9 cellular contexts compared by ENCODE assay signal in genomic region chr17:4554441-4554996, GRCh38. TPM values are rescaled to one million over a fixed set of nuclear protein-coding genes. Genes with fewer than 3 reads are reported as not detected.
DNase-seq lines count a peak whose midpoint lies in the region; ATAC-seq lines count a peak whose summit lies in the region.
"Had no signal": no experiment of that assay in that cellular context is flagged by ENCODE, and none has a peak within 500 bp of the region (broad histone marks: within the 10 kb centered on the region; RNA-seq: fewer than 3 reads in every experiment).

No MANE protein-coding gene starts in this region.

- peak overlapping the region; percentile 90 for H3K9ac ChIP-seq in BLaER1
- H3K9ac ChIP-seq in HUES64 (ENCODE audit: low read depth, low read length): peak overlapping the region; percentile 90

- H3K4me1 ChIP-seq in BLaER1: peaks cover 29% of the 10 kb centered on the region
- H3K4me1 ChIP-seq in HUES64 (ENCODE audit: insufficient read depth, low read length): peaks cover 16% of the 10 kb centered on the region

- H3K4me2 ChIP-seq in BLaER1: peak overlapping the region; percentile 98

- H3K36me3 ChIP-seq in BLaER1 (peaks cover 47% of the 10 kb centered on the region), HUES64 (ENCODE audit: insufficient read depth, low read length) (peaks cover 47% of the 10 kb centered on the region)

- intact Hi-C loops in dendritic cell treated with granulocyte-macrophage colony-stimulating factor and Interleukin-4, amounts not matched to agents 40 ng/mL and 50 ng/mL, for 4 days (cut with micrococcal nuclease): no loop called here

- H3K4me3 Mint-ChIP-seq in dendritic cell treated with granulocyte-macrophage colony-stimulating factor and Interleukin-4, amounts not matched to agents 40 ng/mL and 50 ng/mL, for 4 days: peak overlapping the region; percentile 88
- H3K4me3 Mint-ChIP-seq in naive thymus-derived CD8-positive, alpha-beta T cell: peak overlapping the region; percentile 85 to 97 (median 96)

- H3K36me3 Mint-ChIP-seq in dendritic cell treated with granulocyte-macrophage colony-stimulating factor and Interleukin-4, amounts not matched to agents 40 ng/mL and 50 ng/mL, for 4 days (ENCODE audit: low read depth): peaks cover 57% of the 10 kb centered on the region
- peaks cover 0 to 42% (median 5%) of the 10 kb centered on the region in 3 donors for H3K36me3 Mint-ChIP-seq in naive thymus-derived CD8-positive, alpha-beta T cell

- H3K4me1 Mint-ChIP-seq in dendritic cell treated with granulocyte-macrophage colony-stimulating factor and Interleukin-4, amounts not matched to agents 40 ng/mL and 50 ng/mL, for 4 days (ENCODE audit: low read depth): peaks cover 31% of the 10 kb centered on the region
- H3K4me1 Mint-ChIP-seq in naive thymus-derived CD8-positive, alpha-beta T cell: peaks cover 23 to 32% (median 30%) of the 10 kb centered on the region in 4 donors

- H3K27me3 ChIP-seq in BLaER1 (no peaks in the 10 kb centered on the region), HUES64 (ENCODE audit: insufficient read depth, low read length) (no peaks in the 10 kb centered on the region)

- peak in 1 of 10 donors; percentile 63 for DNase-seq in naive thymus-derived CD8-positive, alpha-beta T cell
- no peak for DNase-seq in iPS-NIHi7 (ENCODE audit: extremely low spot score)
- no peak for DNase-seq in activated gamma-delta T cell (lab: John Stamatoyannopoulos, UW)

- peaks cover 48% of the 10 kb centered on the region for H4K20me1 ChIP-seq in BLaER1

- no peak for ATAC-seq in naive thymus-derived CD8-positive, alpha-beta T cell
- no peak for ATAC-seq in HG02885 (IDR thresholded peaks at IDR 0.05; ENCODE audit: poor library complexity, unreplicated experiment)
- ATAC-seq in HG03039 (IDR thresholded peaks at IDR 0.05; ENCODE audit: unreplicated experiment): no peak

- POLR2A ChIA-PET in naive thymus-derived CD8-positive, alpha-beta T cell (lab: Charles Lee): interaction anchor here (1.0 to 2.6 kb wide), 10 partner anchors 10 to 412 kb away, joined by 3 to 8 read pairs (median 4); partner anchors contain the start of genes CYB5D2 and SPNS2

- H3K27ac ChIP-seq in BLaER1 (peak overlapping the region; percentile 88), HUES64 (ENCODE audit: low read depth, low read length) (peak overlapping the region; percentile 85)

- peak overlapping the region; percentile 98 for H3K27ac Mint-ChIP-seq in dendritic cell treated with granulocyte-macrophage colony-stimulating factor and Interleukin-4, amounts not matched to agents 40 ng/mL and 50 ng/mL, for 4 days
- H3K27ac Mint-ChIP-seq in naive thymus-derived CD8-positive, alpha-beta T cell: peak overlapping the region; percentile 86 to 99 (median 96)

- no peaks in the 10 kb centered on the region for H3K9me3 Mint-ChIP-seq in dendritic cell treated with granulocyte-macrophage colony-stimulating factor and Interleukin-4, amounts not matched to agents 40 ng/mL and 50 ng/mL, for 4 days
- no peaks in the 10 kb centered on the region for H3K9me3 Mint-ChIP-seq in naive thymus-derived CD8-positive, alpha-beta T cell

- WGBS in HUES64: 11% methylated on average over 18 of the region's 18 CpGs

- H3K9me3 ChIP-seq in BLaER1 (no peaks in the 10 kb centered on the region), HUES64 (ENCODE audit: insufficient read depth, low read depth, low read length) (no peaks in the 10 kb centered on the region)

- peak overlapping the region; percentile 80 for H3K4me3 ChIP-seq in BLaER1
- peak overlapping the region; percentile 77 for H3K4me3 ChIP-seq in HUES64 (ENCODE audit: low read length)

- H3K27me3 Mint-ChIP-seq in dendritic cell treated with granulocyte-macrophage colony-stimulating factor and Interleukin-4, amounts not matched to agents 40 ng/mL and 50 ng/mL, for 4 days: no peaks in the 10 kb centered on the region
- peaks cover 0 to 1% (median 0%) of the 10 kb centered on the region in 5 donors for H3K27me3 Mint-ChIP-seq in naive thymus-derived CD8-positive, alpha-beta T cell

RNA-seq across cellular contexts. Expression of gene MYBBP1A, which starts 0.7 kb away (rescaled TPM):
- polyA plus RNA-seq in HUES64 (2013, experiment 1 of 2): 72.2 TPM
- 58.4 TPM for polyA plus RNA-seq in HUES64 (2013, experiment 2 of 2)
- 10 to 100 TPM; 84.4 to 88.6 TPM for total RNA-seq in naive thymus-derived CD8-positive, alpha-beta T cell
- 10 to 100 TPM; 14.0 to 45.7 (median 28.7) TPM for polyA plus RNA-seq in naive thymus-derived CD8-positive, alpha-beta T cell

RNA-seq across cellular contexts. Expression of gene GGT6, which starts 5.9 kb away (rescaled TPM):
- polyA plus RNA-seq in HUES64 (2013, experiment 1 of 2): not detected
- polyA plus RNA-seq in HUES64 (2013, experiment 2 of 2): not detected
- not detected for total RNA-seq in naive thymus-derived CD8-positive, alpha-beta T cell
- polyA plus RNA-seq in naive thymus-derived CD8-positive, alpha-beta T cell: not detected
- total RNA-seq: myocyte had no signal

RNA-seq across cellular contexts. Expression of gene SMTNL2, which starts 29.8 kb away (rescaled TPM):
- 1.0 TPM for polyA plus RNA-seq in HUES64 (2013, experiment 1 of 2)
- 2.0 TPM for polyA plus RNA-seq in HUES64 (2013, experiment 2 of 2)
- not detected for total RNA-seq in naive thymus-derived CD8-positive, alpha-beta T cell
- polyA plus RNA-seq in naive thymus-derived CD8-positive, alpha-beta T cell: not detected

RNA-seq across cellular contexts. Expression of gene SPNS2, which starts 55.8 kb away (rescaled TPM):
- polyA plus RNA-seq in HUES64 (2013, experiment 1 of 2): 0.55 TPM
- 0.76 TPM for polyA plus RNA-seq in HUES64 (2013, experiment 2 of 2)
- total RNA-seq in naive thymus-derived CD8-positive, alpha-beta T cell: under 1 TPM; 0.44 to 0.47 TPM
- polyA plus RNA-seq in naive thymus-derived CD8-positive, alpha-beta T cell: under 1 TPM; 0.53 to 0.63 (median 0.55) TPM
